In the genomic region with DNA sequence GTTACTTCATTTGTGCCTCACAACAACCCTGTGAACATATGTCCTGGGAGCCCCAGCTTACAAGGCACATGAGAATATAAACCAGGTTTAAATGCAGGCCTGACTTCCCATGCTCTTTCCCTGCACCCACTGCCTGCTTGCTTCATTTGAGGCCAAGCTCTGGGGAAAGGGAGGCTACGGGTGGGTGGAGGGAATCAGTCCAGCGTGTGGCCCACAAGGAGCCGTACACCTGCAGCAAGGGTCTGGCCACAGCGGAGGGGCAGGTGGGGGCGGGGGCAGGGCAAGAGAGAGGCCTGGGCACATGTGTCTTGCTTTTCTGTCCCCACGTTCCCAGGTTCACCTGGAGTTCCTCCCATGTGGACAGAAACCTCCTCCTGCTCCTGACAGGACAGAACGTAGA, we compare ENCODE assay signal across 1 cellular context.
TF ChIP-seq lines count a peak whose summit lies in the region.

No MANE protein-coding gene starts in this region.

TF ChIP-seq in GM23338, 12 proteins besides CTCF, POLR2A, EP300 and RAD21:
- TF ChIP-seq, protein P1, sequence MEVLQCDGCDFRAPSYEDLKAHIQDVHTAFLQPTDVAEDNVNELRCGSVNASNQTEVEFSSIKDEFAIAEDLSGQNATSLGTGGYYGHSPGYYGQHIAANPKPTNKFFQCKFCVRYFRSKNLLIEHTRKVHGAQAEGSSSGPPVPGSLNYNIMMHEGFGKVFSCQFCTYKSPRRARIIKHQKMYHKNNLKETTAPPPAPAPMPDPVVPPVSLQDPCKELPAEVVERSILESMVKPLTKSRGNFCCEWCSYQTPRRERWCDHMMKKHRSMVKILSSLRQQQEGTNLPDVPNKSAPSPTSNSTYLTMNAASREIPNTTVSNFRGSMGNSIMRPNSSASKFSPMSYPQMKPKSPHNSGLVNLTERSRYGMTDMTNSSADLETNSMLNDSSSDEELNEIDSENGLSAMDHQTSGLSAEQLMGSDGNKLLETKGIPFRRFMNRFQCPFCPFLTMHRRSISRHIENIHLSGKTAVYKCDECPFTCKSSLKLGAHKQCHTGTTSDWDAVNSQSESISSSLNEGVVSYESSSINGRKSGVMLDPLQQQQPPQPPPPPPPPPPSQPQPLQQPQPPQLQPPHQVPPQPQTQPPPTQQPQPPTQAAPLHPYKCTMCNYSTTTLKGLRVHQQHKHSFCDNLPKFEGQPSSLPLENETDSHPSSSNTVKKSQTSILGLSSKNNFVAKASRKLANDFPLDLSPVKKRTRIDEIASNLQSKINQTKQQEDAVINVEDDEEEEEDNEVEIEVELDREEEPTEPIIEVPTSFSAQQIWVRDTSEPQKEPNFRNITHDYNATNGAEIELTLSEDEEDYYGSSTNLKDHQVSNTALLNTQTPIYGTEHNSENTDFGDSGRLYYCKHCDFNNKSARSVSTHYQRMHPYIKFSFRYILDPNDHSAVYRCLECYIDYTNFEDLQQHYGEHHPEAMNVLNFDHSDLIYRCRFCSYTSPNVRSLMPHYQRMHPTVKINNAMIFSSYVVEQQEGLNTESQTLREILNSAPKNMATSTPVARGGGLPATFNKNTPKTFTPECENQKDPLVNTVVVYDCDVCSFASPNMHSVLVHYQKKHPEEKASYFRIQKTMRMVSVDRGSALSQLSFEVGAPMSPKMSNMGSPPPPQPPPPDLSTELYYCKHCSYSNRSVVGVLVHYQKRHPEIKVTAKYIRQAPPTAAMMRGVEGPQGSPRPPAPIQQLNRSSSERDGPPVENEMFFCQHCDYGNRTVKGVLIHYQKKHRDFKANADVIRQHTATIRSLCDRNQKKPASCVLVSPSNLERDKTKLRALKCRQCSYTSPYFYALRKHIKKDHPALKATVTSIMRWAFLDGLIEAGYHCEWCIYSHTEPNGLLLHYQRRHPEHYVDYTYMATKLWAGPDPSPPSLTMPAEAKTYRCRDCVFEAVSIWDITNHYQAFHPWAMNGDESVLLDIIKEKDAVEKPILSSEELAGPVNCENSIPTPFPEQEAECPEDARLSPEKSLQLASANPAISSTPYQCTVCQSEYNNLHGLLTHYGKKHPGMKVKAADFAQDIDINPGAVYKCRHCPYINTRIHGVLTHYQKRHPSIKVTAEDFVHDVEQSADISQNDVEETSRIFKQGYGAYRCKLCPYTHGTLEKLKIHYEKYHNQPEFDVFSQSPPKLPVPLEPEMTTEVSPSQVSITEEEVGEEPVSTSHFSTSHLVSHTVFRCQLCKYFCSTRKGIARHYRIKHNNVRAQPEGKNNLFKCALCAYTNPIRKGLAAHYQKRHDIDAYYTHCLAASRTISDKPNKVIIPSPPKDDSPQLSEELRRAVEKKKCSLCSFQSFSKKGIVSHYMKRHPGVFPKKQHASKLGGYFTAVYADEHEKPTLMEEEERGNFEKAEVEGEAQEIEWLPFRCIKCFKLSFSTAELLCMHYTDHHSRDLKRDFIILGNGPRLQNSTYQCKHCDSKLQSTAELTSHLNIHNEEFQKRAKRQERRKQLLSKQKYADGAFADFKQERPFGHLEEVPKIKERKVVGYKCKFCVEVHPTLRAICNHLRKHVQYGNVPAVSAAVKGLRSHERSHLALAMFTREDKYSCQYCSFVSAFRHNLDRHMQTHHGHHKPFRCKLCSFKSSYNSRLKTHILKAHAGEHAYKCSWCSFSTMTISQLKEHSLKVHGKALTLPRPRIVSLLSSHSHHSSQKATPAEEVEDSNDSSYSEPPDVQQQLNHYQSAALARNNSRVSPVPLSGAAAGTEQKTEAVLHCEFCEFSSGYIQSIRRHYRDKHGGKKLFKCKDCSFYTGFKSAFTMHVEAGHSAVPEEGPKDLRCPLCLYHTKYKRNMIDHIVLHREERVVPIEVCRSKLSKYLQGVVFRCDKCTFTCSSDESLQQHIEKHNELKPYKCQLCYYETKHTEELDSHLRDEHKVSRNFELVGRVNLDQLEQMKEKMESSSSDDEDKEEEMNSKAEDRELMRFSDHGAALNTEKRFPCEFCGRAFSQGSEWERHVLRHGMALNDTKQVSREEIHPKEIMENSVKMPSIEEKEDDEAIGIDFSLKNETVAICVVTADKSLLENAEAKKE (CRISPR knock-in tag; IDR thresholded peaks at IDR 0.05) = no peak
- TF ChIP-seq ZNF114 (CRISPR knock-in tag; IDR thresholded peaks at IDR 0.05) = no peak
- no peak for TF ChIP-seq EZH2phosphoT487 (IDR thresholded peaks at IDR 0.05; ENCODE audit: unreplicated experiment)
- TF ChIP-seq, protein P2, sequence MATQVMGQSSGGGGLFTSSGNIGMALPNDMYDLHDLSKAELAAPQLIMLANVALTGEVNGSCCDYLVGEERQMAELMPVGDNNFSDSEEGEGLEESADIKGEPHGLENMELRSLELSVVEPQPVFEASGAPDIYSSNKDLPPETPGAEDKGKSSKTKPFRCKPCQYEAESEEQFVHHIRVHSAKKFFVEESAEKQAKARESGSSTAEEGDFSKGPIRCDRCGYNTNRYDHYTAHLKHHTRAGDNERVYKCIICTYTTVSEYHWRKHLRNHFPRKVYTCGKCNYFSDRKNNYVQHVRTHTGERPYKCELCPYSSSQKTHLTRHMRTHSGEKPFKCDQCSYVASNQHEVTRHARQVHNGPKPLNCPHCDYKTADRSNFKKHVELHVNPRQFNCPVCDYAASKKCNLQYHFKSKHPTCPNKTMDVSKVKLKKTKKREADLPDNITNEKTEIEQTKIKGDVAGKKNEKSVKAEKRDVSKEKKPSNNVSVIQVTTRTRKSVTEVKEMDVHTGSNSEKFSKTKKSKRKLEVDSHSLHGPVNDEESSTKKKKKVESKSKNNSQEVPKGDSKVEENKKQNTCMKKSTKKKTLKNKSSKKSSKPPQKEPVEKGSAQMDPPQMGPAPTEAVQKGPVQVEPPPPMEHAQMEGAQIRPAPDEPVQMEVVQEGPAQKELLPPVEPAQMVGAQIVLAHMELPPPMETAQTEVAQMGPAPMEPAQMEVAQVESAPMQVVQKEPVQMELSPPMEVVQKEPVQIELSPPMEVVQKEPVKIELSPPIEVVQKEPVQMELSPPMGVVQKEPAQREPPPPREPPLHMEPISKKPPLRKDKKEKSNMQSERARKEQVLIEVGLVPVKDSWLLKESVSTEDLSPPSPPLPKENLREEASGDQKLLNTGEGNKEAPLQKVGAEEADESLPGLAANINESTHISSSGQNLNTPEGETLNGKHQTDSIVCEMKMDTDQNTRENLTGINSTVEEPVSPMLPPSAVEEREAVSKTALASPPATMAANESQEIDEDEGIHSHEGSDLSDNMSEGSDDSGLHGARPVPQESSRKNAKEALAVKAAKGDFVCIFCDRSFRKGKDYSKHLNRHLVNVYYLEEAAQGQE (IDR thresholded peaks at IDR 0.05; ENCODE audit: unreplicated experiment) = no peak
- TF ChIP-seq STAT1 (IDR thresholded peaks at IDR 0.05; ENCODE audit: unreplicated experiment) = no peak
- TF ChIP-seq CREB1 (CRISPR knock-in tag; IDR thresholded peaks at IDR 0.05; ENCODE audit: low read depth) = no peak
- no peak for TF ChIP-seq NANOG (IDR thresholded peaks at IDR 0.05; ENCODE audit: borderline replicate concordance)
- TF ChIP-seq, protein P3, sequence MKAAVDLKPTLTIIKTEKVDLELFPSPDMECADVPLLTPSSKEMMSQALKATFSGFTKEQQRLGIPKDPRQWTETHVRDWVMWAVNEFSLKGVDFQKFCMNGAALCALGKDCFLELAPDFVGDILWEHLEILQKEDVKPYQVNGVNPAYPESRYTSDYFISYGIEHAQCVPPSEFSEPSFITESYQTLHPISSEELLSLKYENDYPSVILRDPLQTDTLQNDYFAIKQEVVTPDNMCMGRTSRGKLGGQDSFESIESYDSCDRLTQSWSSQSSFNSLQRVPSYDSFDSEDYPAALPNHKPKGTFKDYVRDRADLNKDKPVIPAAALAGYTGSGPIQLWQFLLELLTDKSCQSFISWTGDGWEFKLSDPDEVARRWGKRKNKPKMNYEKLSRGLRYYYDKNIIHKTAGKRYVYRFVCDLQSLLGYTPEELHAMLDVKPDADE (IDR thresholded peaks at IDR 0.05) = no peak
- TF ChIP-seq POLR2AphosphoS5 (IDR thresholded peaks at IDR 0.05; ENCODE audit: low read depth) = no peak
- TF ChIP-seq EZH2 (IDR thresholded peaks at IDR 0.05; ENCODE audit: low read depth, unreplicated experiment) = no peak
- no peak for TF ChIP-seq JUNB (IDR thresholded peaks at IDR 0.05; ENCODE audit: unreplicated experiment)
- no peak for TF ChIP-seq ZNF331 (CRISPR knock-in tag; IDR thresholded peaks at IDR 0.05; ENCODE audit: low read depth)
